11 cellular contexts compared by ENCODE assay signal in genomic region chr19:49475191-49475932, GRCh38. TPM values are rescaled to one million over a fixed set of nuclear protein-coding genes. Genes with fewer than 3 reads are reported as not detected.
DNase-seq lines count a peak whose midpoint lies in the region; ATAC-seq and TF ChIP-seq lines count a peak whose summit lies in the region.
"Had no signal": no experiment of that assay in that cellular context is flagged by ENCODE, and none has a peak within 500 bp of the region (broad histone marks: within the 10 kb centered on the region; RNA-seq: fewer than 3 reads in every experiment).

No MANE protein-coding gene starts in this region.

- peaks cover 24% of the 10 kb centered on the region for H3K4me1 ChIP-seq in stomach smooth muscle (ENCODE audit: control insufficient read depth, insufficient read depth, low read length)
- H3K4me1 ChIP-seq in psoas muscle: peaks cover 5% of the 10 kb centered on the region

- no peaks in the 10 kb centered on the region for H3K9me3 Mint-ChIP-seq in activated CD4-positive, alpha-beta T cell treated with anti-CD3 and anti-CD28 coated beads, Interleukin-2, amount 10 ng/mL, durations not matched to agents 7 days and 5 days
- no peaks in the 10 kb centered on the region for H3K9me3 Mint-ChIP-seq in T-helper 2 cell treated with Interferon-gamma antibody and Interleukin-4, amounts not matched to agents 5 μg/mL and 100 μg/mL, for 36 hours

- WGBS in psoas muscle, 3 donors: 63 to 71% (median 69%) methylated on average over 13 to 16 of the region's 16 CpGs

- H3K27me3 ChIP-seq in stomach smooth muscle (ENCODE audit: control insufficient read depth in 1 of 2, insufficient read depth in 2 of 2, low read length in 2 of 2) (no peaks in the 10 kb centered on the region), psoas muscle (ENCODE audit: insufficient read depth in 3 of 3, low read length in 2 of 3) (no peaks in the 10 kb centered on the region)

- peak overlapping the region; percentile 72 to 73 for H3K4me3 ChIP-seq in foreskin fibroblast (ENCODE audit: low read depth in 1 of 2, low read length in 2 of 2)
- peak overlapping the region; percentile 78 to 81 for H3K4me3 ChIP-seq in stomach smooth muscle (ENCODE audit: low read length in 2 of 2)
- H3K4me3 ChIP-seq in psoas muscle: no peak overlapping the region

- ATAC-seq in psoas muscle: no peak

- H3K4me3 Mint-ChIP-seq in activated CD4-positive, alpha-beta T cell treated with anti-CD3 and anti-CD28 coated beads, Interleukin-2, amount 10 ng/mL, durations not matched to agents 7 days and 5 days: peak overlapping the region; percentile 91
- H3K4me3 Mint-ChIP-seq in T-helper 2 cell treated with Interferon-gamma antibody and Interleukin-4, amounts not matched to agents 5 μg/mL and 100 μg/mL, for 36 hours: peak overlapping the region; percentile 99

- intact Hi-C loops in psoas muscle (cut with DNase I): no loop called here

- H3K36me3 Mint-ChIP-seq in activated CD4-positive, alpha-beta T cell treated with anti-CD3 and anti-CD28 coated beads, Interleukin-2, amount 10 ng/mL, durations not matched to agents 7 days and 5 days (ENCODE audit: low read depth): peaks cover 41% of the 10 kb centered on the region
- peaks cover 40% of the 10 kb centered on the region for H3K36me3 Mint-ChIP-seq in T-helper 2 cell treated with Interferon-gamma antibody and Interleukin-4, amounts not matched to agents 5 μg/mL and 100 μg/mL, for 36 hours (ENCODE audit: low read depth)

- peak overlapping the region; percentile 71 for H3K27ac ChIP-seq in stomach smooth muscle (ENCODE audit: low read length)
- H3K27ac ChIP-seq in psoas muscle: no peak overlapping the region

- peak overlapping the region; percentile 83 to 84 for H3K9ac ChIP-seq in stomach smooth muscle (ENCODE audit: low read length in 2 of 2)

- no peak for DNase-seq in activated CD4-positive, alpha-beta T cell treated with anti-CD3 and anti-CD28 coated beads, Interleukin-2, amount 10 ng/mL, durations not matched to agents 7 days and 5 days
- DNase-seq in activated CD4-positive, alpha-beta T cell treated with anti-CD3 and anti-CD28 coated beads, Interleukin-2, amount 50 U/mL, for 1 hour: no peak
- no peak for DNase-seq in T-helper 2 cell treated with Interferon-gamma antibody and Interleukin-4, amounts not matched to agents 5 μg/mL and 100 μg/mL, for 36 hours (ENCODE audit: low spot score)
- DNase-seq in foreskin fibroblast: no peak
- no peak for DNase-seq in psoas muscle
- no peak for DNase-seq in DMS153 treated with DMSO at 0.1 percent for 48 hours (lab: John Stamatoyannopoulos, UW; ENCODE audit: unreplicated experiment)
- DNase-seq in GF-D8 (lab: John Stamatoyannopoulos, UW): no peak
- DNase-seq: ACHN, kidney glomerular epithelial cell, NCI-H2227 treated with DMSO at 0.1 percent for 48 hours had no signal

- no peaks in the 10 kb centered on the region for H3K9me3 ChIP-seq in stomach smooth muscle (ENCODE audit: control insufficient read depth in 2 of 2, low read length in 2 of 2)
- no peaks in the 10 kb centered on the region for H3K9me3 ChIP-seq in psoas muscle

- peaks cover 46% of the 10 kb centered on the region for H3K4me1 Mint-ChIP-seq in activated CD4-positive, alpha-beta T cell treated with anti-CD3 and anti-CD28 coated beads, Interleukin-2, amount 10 ng/mL, durations not matched to agents 7 days and 5 days
- H3K4me1 Mint-ChIP-seq in T-helper 2 cell treated with Interferon-gamma antibody and Interleukin-4, amounts not matched to agents 5 μg/mL and 100 μg/mL, for 36 hours (ENCODE audit: low read depth): peaks cover 32% of the 10 kb centered on the region

- H3K36me3 ChIP-seq in stomach smooth muscle (ENCODE audit: control insufficient read depth in 2 of 2, insufficient read depth in 2 of 2, low read length in 2 of 2) (no peaks in the 10 kb centered on the region), psoas muscle (ENCODE audit: insufficient read depth in 1 of 2, low read depth in 1 of 2) (no peaks in the 10 kb centered on the region)

- H3K27me3 Mint-ChIP-seq in activated CD4-positive, alpha-beta T cell treated with anti-CD3 and anti-CD28 coated beads, Interleukin-2, amount 10 ng/mL, durations not matched to agents 7 days and 5 days: no peaks in the 10 kb centered on the region
- no peaks in the 10 kb centered on the region for H3K27me3 Mint-ChIP-seq in T-helper 2 cell treated with Interferon-gamma antibody and Interleukin-4, amounts not matched to agents 5 μg/mL and 100 μg/mL, for 36 hours (ENCODE audit: low read depth)

- peak overlapping the region; percentile 85 for H3K27ac Mint-ChIP-seq in activated CD4-positive, alpha-beta T cell treated with anti-CD3 and anti-CD28 coated beads, Interleukin-2, amount 10 ng/mL, durations not matched to agents 7 days and 5 days
- H3K27ac Mint-ChIP-seq in T-helper 2 cell treated with Interferon-gamma antibody and Interleukin-4, amounts not matched to agents 5 μg/mL and 100 μg/mL, for 36 hours: peak overlapping the region; percentile 91

- no peak for TF ChIP-seq CTCF in foreskin fibroblast (IDR thresholded peaks at IDR 0.05; ENCODE audit: low read depth, low read length)
- TF ChIP-seq CTCF in psoas muscle (IDR thresholded peaks at IDR 0.05): no peak

- POLR2A ChIA-PET in activated CD4-positive, alpha-beta T cell treated with anti-CD3 and anti-CD28 coated beads, Interleukin-2, amount 10 ng/mL, durations not matched to agents 7 days and 5 days (lab: Charles Lee): interaction anchor here (1.0 kb wide), 1 partner anchor 20 kb away, joined by 4 read pairs; no protein-coding TSS in a partner anchor

- CTCF ChIA-PET in activated CD4-positive, alpha-beta T cell treated with anti-CD3 and anti-CD28 coated beads, Interleukin-2, amount 10 ng/mL, durations not matched to agents 7 days and 5 days (lab: Charles Lee): interaction anchor here (0.5 to 2.7 kb wide), 22 partner anchors 9 to 249 kb away, joined by 3 to 14 read pairs (median 4); partner anchors contain the start of genes NOSIP, PIH1D1, PRRG2 and RPS11

RNA-seq across cellular contexts. Expression of gene FLT3LG, which starts 1.3 kb away (rescaled TPM):
- 100 to 1,000 TPM; 348 to 355 TPM for total RNA-seq in activated CD4-positive, alpha-beta T cell treated with anti-CD3 and anti-CD28 coated beads, Interleukin-2, amount 10 ng/mL, durations not matched to agents 7 days and 5 days
- 1 to 10 TPM; 1.9 to 3.2 (median 2.5) TPM for total RNA-seq in psoas muscle
- polyA plus RNA-seq in psoas muscle: 1 to 10 TPM; 1.9 to 4.5 (median 4.1) TPM

RNA-seq across cellular contexts. Expression of gene RPL13A, which starts 12.0 kb away (rescaled TPM):
- total RNA-seq in activated CD4-positive, alpha-beta T cell treated with anti-CD3 and anti-CD28 coated beads, Interleukin-2, amount 10 ng/mL, durations not matched to agents 7 days and 5 days: 1,000 to 10,000 TPM; 2,327 to 2,349 TPM
- 1,000 to 10,000 TPM; 1,392 to 2,022 (median 1,763) TPM for total RNA-seq in psoas muscle
- 1,000 to 10,000 TPM; 1,992 to 2,955 (median 2,046) TPM for polyA plus RNA-seq in psoas muscle

RNA-seq across cellular contexts. Expression of gene RPS11, which starts 20.9 kb away (rescaled TPM):
- total RNA-seq in activated CD4-positive, alpha-beta T cell treated with anti-CD3 and anti-CD28 coated beads, Interleukin-2, amount 10 ng/mL, durations not matched to agents 7 days and 5 days: 1,000 to 10,000 TPM; 1,996 to 2,084 TPM
- total RNA-seq in psoas muscle: 1,000 to 10,000 TPM; 1,146 to 1,506 (median 1,232) TPM
- polyA plus RNA-seq in psoas muscle: 1,000 to 10,000 TPM; 2,461 to 3,844 (median 3,134) TPM

RNA-seq across cellular contexts. Expression of gene ALDH16A1, which starts 22.3 kb away (rescaled TPM):
- 10 to 100 TPM; 49.2 to 60.4 TPM for total RNA-seq in activated CD4-positive, alpha-beta T cell treated with anti-CD3 and anti-CD28 coated beads, Interleukin-2, amount 10 ng/mL, durations not matched to agents 7 days and 5 days
- total RNA-seq in psoas muscle: 10 to 100 TPM in 1 of 4 donors, 1 to 10 TPM in 3; 6.5 to 11.1 (median 7.7) TPM
- 10 to 100 TPM in 1 of 3 donors, 1 to 10 TPM in 2; 3.6 to 12.9 (median 5.7) TPM for polyA plus RNA-seq in psoas muscle

RNA-seq across cellular contexts. Expression of gene PIH1D1, which starts 23.7 kb away (rescaled TPM):
- 100 to 1,000 TPM; 146 to 176 TPM for total RNA-seq in activated CD4-positive, alpha-beta T cell treated with anti-CD3 and anti-CD28 coated beads, Interleukin-2, amount 10 ng/mL, durations not matched to agents 7 days and 5 days
- total RNA-seq in psoas muscle: 10 to 100 TPM; 37.2 to 60.1 (median 43.1) TPM
- polyA plus RNA-seq in psoas muscle: 10 to 100 TPM; 46.4 to 69.8 (median 52.2) TPM

Comparison
In these comparisons a context has a peak if more than half of its experiments do, and no peak if none do; other contexts are left out.
1. RNA of gene FLT3LG, which starts 1.3 kb away (total RNA-seq): 348 to 355 TPM in activated CD4-positive, alpha-beta T cell treated with anti-CD3 and anti-CD28 coated beads, Interleukin-2, amount 10 ng/mL, durations not matched to agents 7 days and 5 days; 1.9 to 3.2 TPM in psoas muscle; every median in the first group is over 10 times any median in the second.